ENCODE assay signal across 1 cellular context in the genomic region with DNA sequence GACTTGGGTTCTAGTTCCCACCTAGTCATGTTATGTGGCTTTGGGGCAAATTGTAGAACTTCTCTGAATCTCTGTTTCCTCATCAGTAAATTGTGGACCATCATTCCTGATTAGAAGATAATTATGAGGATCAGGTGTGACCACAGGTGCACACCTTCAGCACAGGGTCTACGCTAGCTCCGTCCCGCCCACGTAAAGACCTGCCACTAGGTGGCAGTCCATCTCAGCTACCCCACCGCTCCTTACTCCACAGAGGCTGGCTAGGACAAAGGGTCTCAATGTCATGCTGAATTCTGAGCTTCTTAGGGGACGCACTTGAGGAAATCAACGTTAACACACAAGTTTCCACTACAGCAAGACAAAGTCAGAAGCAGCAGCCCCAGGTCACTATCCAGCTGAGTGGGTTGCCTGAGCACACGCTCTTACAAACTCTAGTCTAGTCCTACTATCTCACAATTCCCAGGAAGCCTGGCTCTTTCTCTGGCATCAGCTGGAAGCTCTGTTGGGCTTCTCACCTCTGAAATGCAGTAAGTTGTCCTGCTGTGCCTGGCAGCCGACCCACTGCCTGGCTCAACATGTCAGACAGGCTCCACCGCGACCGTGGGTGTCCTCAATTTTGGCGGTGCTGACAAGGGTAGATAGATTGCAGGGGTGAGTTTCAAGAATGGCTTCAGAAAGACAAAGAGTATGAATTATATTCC.
A peak's percentile ranks its signal among the peaks of the same experiment; 100 is the strongest.
TF ChIP-seq lines count a peak whose summit lies in the region.

No MANE protein-coding gene starts in this region.

TF ChIP-seq in HepG2, 621 proteins besides CTCF, POLR2A, EP300 and RAD21 (continued from another document and continues in another):
- TF ChIP-seq KAT8 (CRISPR knock-in tag; IDR thresholded peaks at IDR 0.05) (no peak), ZNF768 (CRISPR knock-in tag; IDR thresholded peaks at IDR 0.05) (0 out of 2 replicates have a peak, but pooled peaks have one; percentile 13), WIZ (CRISPR knock-in tag; IDR thresholded peaks at IDR 0.05) (peak; percentile 64; the same call in 1 of the 2 replicates), GZF1 (CRISPR knock-in tag; IDR thresholded peaks at IDR 0.05) (0 out of 2 replicates have a peak, but pooled peaks have one; percentile 30), ERF (CRISPR knock-in tag; IDR thresholded peaks at IDR 0.05) (peak; percentile 86), ZNF138 (CRISPR knock-in tag; IDR thresholded peaks at IDR 0.05; ENCODE audit: low read depth) (0 out of 2 replicates have a peak, but pooled peaks have one; percentile 80), RFXANK (CRISPR knock-in tag; IDR thresholded peaks at IDR 0.05) (no peak; the same call in 1 of the 2 replicates), TMF1 (CRISPR knock-in tag; IDR thresholded peaks at IDR 0.05; ENCODE audit: low read depth) (no peak), SP4 (CRISPR knock-in tag; IDR thresholded peaks at IDR 0.05) (no peak), DRAP1 (CRISPR knock-in tag; IDR thresholded peaks at IDR 0.05) (0 out of 2 replicates have a peak, but pooled peaks have one; percentile 14), ZNF724P (CRISPR knock-in tag; IDR thresholded peaks at IDR 0.05; ENCODE audit: borderline replicate concordance) (no peak), PCBP2 (optimal IDR thresholded peaks at IDR 0.05; ENCODE audit: low read depth, low read length, poor library complexity, severe bottlenecking) (no peak), POLR2G (IDR thresholded peaks at IDR 0.05; ENCODE audit: low read depth, low read length) (no peak), PRDM4 (CRISPR knock-in tag; IDR thresholded peaks at IDR 0.05; ENCODE audit: borderline replicate concordance) (no peak), SPEN (CRISPR knock-in tag; IDR thresholded peaks at IDR 0.05; ENCODE audit: low read depth) (0 out of 2 replicates have a peak, but pooled peaks have one; percentile 54), IRX3 (CRISPR knock-in tag; IDR thresholded peaks at IDR 0.05; ENCODE audit: borderline replicate concordance, low read depth) (no peak), THRA (CRISPR knock-in tag; IDR thresholded peaks at IDR 0.05; ENCODE audit: borderline replicate concordance) (no peak), ELF1 (CRISPR knock-in tag; IDR thresholded peaks at IDR 0.05) (peak; percentile 32; the same call in 1 of the 2 replicates), ZFAT (CRISPR knock-in tag; conservative IDR thresholded peaks at IDR 0.05) (no peak), ZNF841 (CRISPR knock-in tag; IDR thresholded peaks at IDR 0.05; ENCODE audit: borderline replicate concordance) (no peak), ATAD3A (CRISPR knock-in tag; IDR thresholded peaks at IDR 0.05) (no peak; the same call in 1 of the 2 replicates), FIP1L1 (IDR thresholded peaks at IDR 0.05; ENCODE audit: borderline replicate concordance, insufficient read depth, low read depth, low read length) (no peak), ZNF598 (CRISPR knock-in tag; IDR thresholded peaks at IDR 0.05; ENCODE audit: borderline replicate concordance) (peak; percentile 94; the same call in 1 of the 2 replicates), ZBTB46 (CRISPR knock-in tag; IDR thresholded peaks at IDR 0.05; ENCODE audit: borderline replicate concordance) (no peak), ARNT2 (CRISPR knock-in tag; IDR thresholded peaks at IDR 0.05; ENCODE audit: low read depth) (peak; percentile 69; the same call in 1 of the 2 replicates), KMT2A (CRISPR knock-in tag; IDR thresholded peaks at IDR 0.05) (no peak; the same call in 1 of the 2 replicates), GLI4 (CRISPR knock-in tag; IDR thresholded peaks at IDR 0.05; ENCODE audit: borderline replicate concordance) (peak; percentile 23; the same call in 1 of the 2 replicates), SOX13 (IDR thresholded peaks at IDR 0.05) (no peak), SOX13 (CRISPR knock-in tag; conservative IDR thresholded peaks at IDR 0.05 in 1 of 2, IDR thresholded peaks at IDR 0.05 in 1 of 2) (peak in 1 of 2 experiments; percentile 32; a peak in 1 of 4 replicates), PHB2 (IDR thresholded peaks at IDR 0.05; ENCODE audit: partially characterized antibody) (no peak), ZIK1 (CRISPR knock-in tag; IDR thresholded peaks at IDR 0.05; ENCODE audit: borderline replicate concordance, low read depth) (peak; percentile 24; the same call in 1 of the 2 replicates), ZNF275 (CRISPR knock-in tag; IDR thresholded peaks at IDR 0.05; ENCODE audit: borderline replicate concordance) (no peak), POLR2AphosphoS5 (IDR thresholded peaks at IDR 0.05; ENCODE audit: low read depth, low read length) (no peak), SIX4 (CRISPR knock-in tag; IDR thresholded peaks at IDR 0.05) (0 out of 2 replicates have a peak, but pooled peaks have one; percentile 12), ASH2L (IDR thresholded peaks at IDR 0.05; ENCODE audit: insufficient read length, low read depth, low read length) (peak; percentile 47)
- TF ChIP-seq, protein P1, sequence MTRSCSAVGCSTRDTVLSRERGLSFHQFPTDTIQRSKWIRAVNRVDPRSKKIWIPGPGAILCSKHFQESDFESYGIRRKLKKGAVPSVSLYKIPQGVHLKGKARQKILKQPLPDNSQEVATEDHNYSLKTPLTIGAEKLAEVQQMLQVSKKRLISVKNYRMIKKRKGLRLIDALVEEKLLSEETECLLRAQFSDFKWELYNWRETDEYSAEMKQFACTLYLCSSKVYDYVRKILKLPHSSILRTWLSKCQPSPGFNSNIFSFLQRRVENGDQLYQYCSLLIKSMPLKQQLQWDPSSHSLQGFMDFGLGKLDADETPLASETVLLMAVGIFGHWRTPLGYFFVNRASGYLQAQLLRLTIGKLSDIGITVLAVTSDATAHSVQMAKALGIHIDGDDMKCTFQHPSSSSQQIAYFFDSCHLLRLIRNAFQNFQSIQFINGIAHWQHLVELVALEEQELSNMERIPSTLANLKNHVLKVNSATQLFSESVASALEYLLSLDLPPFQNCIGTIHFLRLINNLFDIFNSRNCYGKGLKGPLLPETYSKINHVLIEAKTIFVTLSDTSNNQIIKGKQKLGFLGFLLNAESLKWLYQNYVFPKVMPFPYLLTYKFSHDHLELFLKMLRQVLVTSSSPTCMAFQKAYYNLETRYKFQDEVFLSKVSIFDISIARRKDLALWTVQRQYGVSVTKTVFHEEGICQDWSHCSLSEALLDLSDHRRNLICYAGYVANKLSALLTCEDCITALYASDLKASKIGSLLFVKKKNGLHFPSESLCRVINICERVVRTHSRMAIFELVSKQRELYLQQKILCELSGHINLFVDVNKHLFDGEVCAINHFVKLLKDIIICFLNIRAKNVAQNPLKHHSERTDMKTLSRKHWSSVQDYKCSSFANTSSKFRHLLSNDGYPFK (CRISPR knock-in tag; IDR thresholded peaks at IDR 0.05; ENCODE audit: borderline replicate concordance), result no peak
- TF ChIP-seq, protein P2, sequence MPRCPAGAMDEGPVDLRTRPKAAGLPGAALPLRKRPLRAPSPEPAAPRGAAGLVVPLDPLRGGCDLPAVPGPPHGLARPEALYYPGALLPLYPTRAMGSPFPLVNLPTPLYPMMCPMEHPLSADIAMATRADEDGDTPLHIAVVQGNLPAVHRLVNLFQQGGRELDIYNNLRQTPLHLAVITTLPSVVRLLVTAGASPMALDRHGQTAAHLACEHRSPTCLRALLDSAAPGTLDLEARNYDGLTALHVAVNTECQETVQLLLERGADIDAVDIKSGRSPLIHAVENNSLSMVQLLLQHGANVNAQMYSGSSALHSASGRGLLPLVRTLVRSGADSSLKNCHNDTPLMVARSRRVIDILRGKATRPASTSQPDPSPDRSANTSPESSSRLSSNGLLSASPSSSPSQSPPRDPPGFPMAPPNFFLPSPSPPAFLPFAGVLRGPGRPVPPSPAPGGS (CRISPR knock-in tag; IDR thresholded peaks at IDR 0.05), result peak; percentile 6; the same call in 1 of the 2 replicates
- TF ChIP-seq, protein P3, sequence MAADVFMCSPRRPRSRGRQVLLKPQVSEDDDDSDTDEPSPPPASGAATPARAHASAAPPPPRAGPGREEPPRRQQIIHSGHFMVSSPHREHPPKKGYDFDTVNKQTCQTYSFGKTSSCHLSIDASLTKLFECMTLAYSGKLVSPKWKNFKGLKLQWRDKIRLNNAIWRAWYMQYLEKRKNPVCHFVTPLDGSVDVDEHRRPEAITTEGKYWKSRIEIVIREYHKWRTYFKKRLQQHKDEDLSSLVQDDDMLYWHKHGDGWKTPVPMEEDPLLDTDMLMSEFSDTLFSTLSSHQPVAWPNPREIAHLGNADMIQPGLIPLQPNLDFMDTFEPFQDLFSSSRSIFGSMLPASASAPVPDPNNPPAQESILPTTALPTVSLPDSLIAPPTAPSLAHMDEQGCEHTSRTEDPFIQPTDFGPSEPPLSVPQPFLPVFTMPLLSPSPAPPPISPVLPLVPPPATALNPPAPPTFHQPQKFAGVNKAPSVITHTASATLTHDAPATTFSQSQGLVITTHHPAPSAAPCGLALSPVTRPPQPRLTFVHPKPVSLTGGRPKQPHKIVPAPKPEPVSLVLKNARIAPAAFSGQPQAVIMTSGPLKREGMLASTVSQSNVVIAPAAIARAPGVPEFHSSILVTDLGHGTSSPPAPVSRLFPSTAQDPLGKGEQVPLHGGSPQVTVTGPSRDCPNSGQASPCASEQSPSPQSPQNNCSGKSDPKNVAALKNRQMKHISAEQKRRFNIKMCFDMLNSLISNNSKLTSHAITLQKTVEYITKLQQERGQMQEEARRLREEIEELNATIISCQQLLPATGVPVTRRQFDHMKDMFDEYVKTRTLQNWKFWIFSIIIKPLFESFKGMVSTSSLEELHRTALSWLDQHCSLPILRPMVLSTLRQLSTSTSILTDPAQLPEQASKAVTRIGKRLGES (CRISPR knock-in tag; IDR thresholded peaks at IDR 0.05; ENCODE audit: borderline replicate concordance), result no peak
- TF ChIP-seq, protein P4, sequence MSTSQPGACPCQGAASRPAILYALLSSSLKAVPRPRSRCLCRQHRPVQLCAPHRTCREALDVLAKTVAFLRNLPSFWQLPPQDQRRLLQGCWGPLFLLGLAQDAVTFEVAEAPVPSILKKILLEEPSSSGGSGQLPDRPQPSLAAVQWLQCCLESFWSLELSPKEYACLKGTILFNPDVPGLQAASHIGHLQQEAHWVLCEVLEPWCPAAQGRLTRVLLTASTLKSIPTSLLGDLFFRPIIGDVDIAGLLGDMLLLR (CRISPR knock-in tag; IDR thresholded peaks at IDR 0.05), result no peak
- TF ChIP-seq, protein P5, sequence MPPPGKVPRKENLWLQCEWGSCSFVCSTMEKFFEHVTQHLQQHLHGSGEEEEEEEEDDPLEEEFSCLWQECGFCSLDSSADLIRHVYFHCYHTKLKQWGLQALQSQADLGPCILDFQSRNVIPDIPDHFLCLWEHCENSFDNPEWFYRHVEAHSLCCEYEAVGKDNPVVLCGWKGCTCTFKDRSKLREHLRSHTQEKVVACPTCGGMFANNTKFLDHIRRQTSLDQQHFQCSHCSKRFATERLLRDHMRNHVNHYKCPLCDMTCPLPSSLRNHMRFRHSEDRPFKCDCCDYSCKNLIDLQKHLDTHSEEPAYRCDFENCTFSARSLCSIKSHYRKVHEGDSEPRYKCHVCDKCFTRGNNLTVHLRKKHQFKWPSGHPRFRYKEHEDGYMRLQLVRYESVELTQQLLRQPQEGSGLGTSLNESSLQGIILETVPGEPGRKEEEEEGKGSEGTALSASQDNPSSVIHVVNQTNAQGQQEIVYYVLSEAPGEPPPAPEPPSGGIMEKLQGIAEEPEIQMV (CRISPR knock-in tag; IDR thresholded peaks at IDR 0.05; ENCODE audit: low read depth), result 0 out of 2 replicates have a peak, but pooled peaks have one; percentile 76
